In the genomic region with DNA sequence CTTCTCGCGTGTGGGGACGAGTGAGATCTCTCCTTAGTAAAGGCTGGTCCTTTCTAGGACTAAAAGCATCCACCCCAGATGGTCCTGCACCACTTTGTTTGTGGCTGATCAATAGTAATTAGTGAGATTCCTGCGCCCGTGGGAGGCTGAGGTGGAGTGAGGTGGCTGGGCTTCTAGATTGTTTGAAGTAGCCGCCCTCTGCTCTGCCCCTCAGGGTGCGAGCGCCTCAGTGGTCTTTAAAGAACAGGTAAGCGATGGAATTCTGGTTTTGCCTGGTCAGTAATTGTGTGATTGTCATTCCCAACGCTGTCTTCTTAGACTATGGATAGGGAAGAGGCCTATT, we compare ENCODE assay signal across 8 cellular contexts. TPM values are rescaled to one million over a fixed set of nuclear protein-coding genes. Genes with fewer than 3 reads are reported as not detected.
DNase-seq lines count a peak whose midpoint lies in the region; ATAC-seq, FAIRE-seq and TF ChIP-seq lines count a peak whose summit lies in the region.

No MANE protein-coding gene starts in this region.

- no peak for FAIRE-seq in kidney (lab: Jason Lieb, UNC)

- peak overlapping the region; percentile 35 for H3K4me3 ChIP-seq in Jurkat, Clone E6-1 (ENCODE audit: low read length)
- H3K4me3 ChIP-seq in kidney (ENCODE audit: low read length in 2 of 2) = peak overlapping the region; percentile 37 to 56
- peak overlapping the region in 1 of 2 donors; percentile 9 for H3K4me3 ChIP-seq in left lung

- DNase-seq in Jurkat, Clone E6-1 (ENCODE audit: low read depth, low spot score) = no peak
- DNase-seq in activated T-helper 2 cell treated with anti-CD3 and anti-CD28 coated beads, Interferon-gamma antibody, Interleukin-2, Interleukin-4, amounts not matched to agents 10 μg/mL and 5 μg/mL and 100 μg/mL, durations not matched to agents 14 hours and 24 hours and 36 hours (ENCODE audit: low spot score) = no peak
- no peak for DNase-seq in kidney
- DNase-seq in left lung = no peak
- no peak for DNase-seq in mesenteric fat pad (ENCODE audit: low spot score)
- DNase-seq in NCI-H1436 treated with DMSO at 0.1 percent for 48 hours (lab: John Stamatoyannopoulos, UW) = no peak

- no peaks in the 10 kb centered on the region for H3K9me3 Mint-ChIP-seq in activated T-helper 2 cell treated with anti-CD3 and anti-CD28 coated beads, Interferon-gamma antibody, Interleukin-2, Interleukin-4, amounts not matched to agents 10 μg/mL and 5 μg/mL and 100 μg/mL, durations not matched to agents 14 hours and 24 hours and 36 hours
- H3K9me3 Mint-ChIP-seq in stimulated activated naive CD8-positive, alpha-beta T cell treated with anti-CD3 and anti-CD28 coated beads, Interleukin-15, Interleukin-2, amounts not matched to agents 100 ng/mL and 50 ng/mL, for 24 hours = no peaks in the 10 kb centered on the region

- H3K36me3 ChIP-seq in kidney (ENCODE audit: control insufficient read depth in 1 of 2, insufficient read depth in 2 of 2, low read length in 2 of 2) = peaks cover 0 to 5% of the 10 kb centered on the region in 2 donors
- peaks cover 0 to 9% of the 10 kb centered on the region in 2 donors for H3K36me3 ChIP-seq in left lung

- TF ChIP-seq CTCF in kidney (IDR thresholded peaks at IDR 0.05; ENCODE audit: borderline replicate concordance, extremely low read depth, insufficient read depth) (no peak), left lung (IDR thresholded peaks at IDR 0.05) (no peak)

- no peaks in the 10 kb centered on the region for H3K9me3 ChIP-seq in kidney (ENCODE audit: control insufficient read depth in 1 of 2, low read length in 2 of 2)
- H3K9me3 ChIP-seq in left lung = no peaks in the 10 kb centered on the region

- ATAC-seq in left lung (no peak), HG02588 (IDR thresholded peaks at IDR 0.05; ENCODE audit: unreplicated experiment) (no peak)

- H3K27ac ChIP-seq in kidney (ENCODE audit: low read depth in 2 of 2, low read length in 2 of 2) (peak overlapping the region; percentile 92), left lung (peak overlapping the region in 1 of 2 donors; percentile 37)

- intact Hi-C loops in activated T-helper 2 cell treated with anti-CD3 and anti-CD28 coated beads, Interferon-gamma antibody, Interleukin-2, Interleukin-4, amounts not matched to agents 10 μg/mL and 5 μg/mL and 100 μg/mL, durations not matched to agents 14 hours and 24 hours and 36 hours (cut with micrococcal nuclease) = loop anchor here (1.0 to 5.0 kb wide), 6 partner anchors 15 to 517 kb away; a partner anchor contains a TSS
- intact Hi-C loops in kidney (cut with DNase I) = no loop called here
- intact Hi-C loops in left lung (cut with DNase I) = loop anchor here in 1 of 2 donors (10.0 kb wide), 2 partner anchors 61 to 369 kb away; a partner anchor contains a TSS

- H3K9ac ChIP-seq in kidney (ENCODE audit: low read length in 2 of 2) = peak overlapping the region; percentile 4 to 82

- peak overlapping the region; percentile 77 for H3K4me3 Mint-ChIP-seq in activated T-helper 2 cell treated with anti-CD3 and anti-CD28 coated beads, Interferon-gamma antibody, Interleukin-2, Interleukin-4, amounts not matched to agents 10 μg/mL and 5 μg/mL and 100 μg/mL, durations not matched to agents 14 hours and 24 hours and 36 hours (ENCODE audit: low read depth)
- H3K4me3 Mint-ChIP-seq in stimulated activated naive CD8-positive, alpha-beta T cell treated with anti-CD3 and anti-CD28 coated beads, Interleukin-15, Interleukin-2, amounts not matched to agents 100 ng/mL and 50 ng/mL, for 24 hours = peak overlapping the region; percentile 80

- no peaks in the 10 kb centered on the region for H3K27me3 ChIP-seq in left lung

- H3K4me1 ChIP-seq in kidney (ENCODE audit: control insufficient read depth in 1 of 2, insufficient read depth in 1 of 2, low read depth in 1 of 2, low read length in 2 of 2) (peaks cover 4 to 15% of the 10 kb centered on the region in 2 donors), left lung (peaks cover 10 to 17% of the 10 kb centered on the region in 2 donors)

- H3K4me1 Mint-ChIP-seq in activated T-helper 2 cell treated with anti-CD3 and anti-CD28 coated beads, Interferon-gamma antibody, Interleukin-2, Interleukin-4, amounts not matched to agents 10 μg/mL and 5 μg/mL and 100 μg/mL, durations not matched to agents 14 hours and 24 hours and 36 hours (ENCODE audit: low read depth) = peaks cover 49% of the 10 kb centered on the region
- peaks cover 51% of the 10 kb centered on the region for H3K4me1 Mint-ChIP-seq in stimulated activated naive CD8-positive, alpha-beta T cell treated with anti-CD3 and anti-CD28 coated beads, Interleukin-15, Interleukin-2, amounts not matched to agents 100 ng/mL and 50 ng/mL, for 24 hours (ENCODE audit: low read depth)

- H3K27ac Mint-ChIP-seq in activated T-helper 2 cell treated with anti-CD3 and anti-CD28 coated beads, Interferon-gamma antibody, Interleukin-2, Interleukin-4, amounts not matched to agents 10 μg/mL and 5 μg/mL and 100 μg/mL, durations not matched to agents 14 hours and 24 hours and 36 hours = peak overlapping the region; percentile 91
- peak overlapping the region; percentile 89 for H3K27ac Mint-ChIP-seq in stimulated activated naive CD8-positive, alpha-beta T cell treated with anti-CD3 and anti-CD28 coated beads, Interleukin-15, Interleukin-2, amounts not matched to agents 100 ng/mL and 50 ng/mL, for 24 hours

- H3K27me3 Mint-ChIP-seq in activated T-helper 2 cell treated with anti-CD3 and anti-CD28 coated beads, Interferon-gamma antibody, Interleukin-2, Interleukin-4, amounts not matched to agents 10 μg/mL and 5 μg/mL and 100 μg/mL, durations not matched to agents 14 hours and 24 hours and 36 hours (ENCODE audit: low read depth) = no peaks in the 10 kb centered on the region
- H3K27me3 Mint-ChIP-seq in stimulated activated naive CD8-positive, alpha-beta T cell treated with anti-CD3 and anti-CD28 coated beads, Interleukin-15, Interleukin-2, amounts not matched to agents 100 ng/mL and 50 ng/mL, for 24 hours = no peaks in the 10 kb centered on the region

- H3K36me3 Mint-ChIP-seq in activated T-helper 2 cell treated with anti-CD3 and anti-CD28 coated beads, Interferon-gamma antibody, Interleukin-2, Interleukin-4, amounts not matched to agents 10 μg/mL and 5 μg/mL and 100 μg/mL, durations not matched to agents 14 hours and 24 hours and 36 hours (ENCODE audit: low read depth) = peaks cover 23% of the 10 kb centered on the region
- H3K36me3 Mint-ChIP-seq in stimulated activated naive CD8-positive, alpha-beta T cell treated with anti-CD3 and anti-CD28 coated beads, Interleukin-15, Interleukin-2, amounts not matched to agents 100 ng/mL and 50 ng/mL, for 24 hours (ENCODE audit: low read depth) = peaks cover 13% of the 10 kb centered on the region

RNA-seq across cellular contexts. Expression of a gene that starts 20.7 kb away (rescaled TPM):
- 22.4 TPM for polyA plus RNA-seq in Jurkat, Clone E6-1 (2012; ENCODE audit: insufficient read depth, insufficient read length)
- 23.1 and 25.1 TPM in 2 replicates for total RNA-seq in activated T-helper 2 cell treated with anti-CD3 and anti-CD28 coated beads, Interferon-gamma antibody, Interleukin-2, Interleukin-4, amounts not matched to agents 10 μg/mL and 5 μg/mL and 100 μg/mL, durations not matched to agents 14 hours and 24 hours and 36 hours
- total RNA-seq in kidney = 22.8 TPM
- polyA plus RNA-seq in kidney (ENCODE audit: insufficient read depth, low read depth, low replicate concordance) = 25.8 TPM
- 10 to 100 TPM; 18.9 to 20.8 TPM for total RNA-seq in left lung
- total RNA-seq in mesenteric fat pad = 35.4 TPM

RNA-seq across cellular contexts. Expression of a gene that starts 23.1 kb away (rescaled TPM):
- 50.4 TPM for polyA plus RNA-seq in Jurkat, Clone E6-1 (2012; ENCODE audit: insufficient read depth, insufficient read length)
- total RNA-seq in activated T-helper 2 cell treated with anti-CD3 and anti-CD28 coated beads, Interferon-gamma antibody, Interleukin-2, Interleukin-4, amounts not matched to agents 10 μg/mL and 5 μg/mL and 100 μg/mL, durations not matched to agents 14 hours and 24 hours and 36 hours = 52.9 and 53.8 TPM in 2 replicates
- total RNA-seq in kidney = 33.4 TPM
- 27.2 TPM for polyA plus RNA-seq in kidney (ENCODE audit: insufficient read depth, low read depth, low replicate concordance)
- total RNA-seq in left lung = 10 to 100 TPM; 37.6 to 38.5 TPM
- 33.8 TPM for total RNA-seq in mesenteric fat pad

RNA-seq across cellular contexts. Expression of a gene that starts 45.6 kb away (rescaled TPM):
- polyA plus RNA-seq in Jurkat, Clone E6-1 (2012; ENCODE audit: insufficient read depth, insufficient read length) = not detected
- 0.18 and 0.34 TPM in 2 replicates for total RNA-seq in activated T-helper 2 cell treated with anti-CD3 and anti-CD28 coated beads, Interferon-gamma antibody, Interleukin-2, Interleukin-4, amounts not matched to agents 10 μg/mL and 5 μg/mL and 100 μg/mL, durations not matched to agents 14 hours and 24 hours and 36 hours
- total RNA-seq in kidney (0.22 TPM), left lung (under 1 TPM; 0.37 to 0.44 TPM), mesenteric fat pad (not detected)
- 0.62 TPM for polyA plus RNA-seq in kidney (ENCODE audit: insufficient read depth, low read depth, low replicate concordance)
